18 cellular contexts compared by ENCODE assay signal in the genomic region with DNA sequence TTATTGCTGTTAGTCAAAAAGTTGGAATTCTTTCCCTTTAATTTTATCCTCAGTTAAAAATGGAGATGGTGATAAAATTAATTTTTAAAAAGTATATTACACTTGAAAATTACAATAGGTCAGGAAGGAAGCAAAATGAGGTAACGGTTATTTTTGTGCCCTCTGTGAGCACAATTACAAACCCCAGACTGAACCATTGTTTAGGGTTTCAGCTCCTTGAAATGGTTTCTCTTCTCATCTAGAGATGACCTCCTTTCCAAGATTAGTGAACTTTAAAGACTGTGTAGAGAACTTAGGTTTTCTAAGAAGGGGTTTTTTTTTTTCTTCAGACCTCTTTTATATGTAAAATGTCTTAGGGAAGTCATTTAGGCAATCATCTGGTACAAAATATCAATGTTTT.
DNase-seq lines count a peak whose midpoint lies in the region; ATAC-seq lines count a peak whose summit lies in the region.
"Had no signal": no experiment of that assay in that cellular context is flagged by ENCODE, and none has a peak within 500 bp of the region (broad histone marks: within the 10 kb centered on the region; RNA-seq: fewer than 3 reads in every experiment).

No MANE protein-coding gene starts in this region.

- H3K27ac ChIP-seq in CD4-positive, alpha-beta memory T cell (ENCODE audit: low read depth, low read length), result no peak overlapping the region
- H3K27ac ChIP-seq: adrenal gland, gastroesophageal sphincter, skin epidermis, stomach, vagina had no signal

- DNase-seq in CD4-positive, alpha-beta memory T cell, result peak in 3 of 5 donors; percentile 15 to 38 (median 32)
- DNase-seq in T-helper 17 cell (no peak), SIG-M5 treated with dmso at 0.1 percent for 504 hours (lab: John Stamatoyannopoulos, UW; ENCODE audit: unreplicated experiment) (no peak), GF-D8 (lab: John Stamatoyannopoulos, UW) (no peak)
- no peak for DNase-seq in activated CD4-positive, alpha-beta T cell treated with anti-CD3 and anti-CD28 coated beads for 48 hours
- DNase-seq: activated T-cell treated with anti-CD3 and anti-CD28 coated beads for 4 hours, adrenal gland, H9, NCI-H2107, nucleus accumbens, stomach had no signal

- no peaks in the 10 kb centered on the region for H3K36me3 ChIP-seq in CD4-positive, alpha-beta memory T cell (ENCODE audit: insufficient read depth, low read length)
- H3K36me3 ChIP-seq: adrenal gland, gastroesophageal sphincter, stomach, vagina had no signal

- no peaks in the 10 kb centered on the region for H3K4me1 ChIP-seq in CD4-positive, alpha-beta memory T cell (ENCODE audit: insufficient read depth, low read length)
- H3K4me1 ChIP-seq: adrenal gland, gastroesophageal sphincter, vagina had no signal

- H3K27me3 ChIP-seq in CD4-positive, alpha-beta memory T cell (ENCODE audit: insufficient read depth, low read length), result no peaks in the 10 kb centered on the region
- H3K27me3 ChIP-seq: adrenal gland, gastroesophageal sphincter, stomach, vagina had no signal

- H3K4me3 Mint-ChIP-seq in CD4-positive, alpha-beta memory T cell, result peak overlapping the region in 3 of 8 donors; percentile 46 to 49 (median 47)
- H3K4me3 Mint-ChIP-seq in T-helper 17 cell, result no peak overlapping the region
- H3K4me3 Mint-ChIP-seq: H9 had no signal

- H3K27ac Mint-ChIP-seq in CD4-positive, alpha-beta memory T cell, result peak overlapping the region; percentile 29 to 87 (median 64)
- H3K27ac Mint-ChIP-seq in T-helper 17 cell, result peak overlapping the region; percentile 27
- H3K27ac Mint-ChIP-seq: H9 had no signal

- H3K4me1 Mint-ChIP-seq in CD4-positive, alpha-beta memory T cell, result peaks cover 6 to 19% (median 13%) of the 10 kb centered on the region in 4 donors
- H3K4me1 Mint-ChIP-seq in T-helper 17 cell, result peaks cover 14% of the 10 kb centered on the region
- H3K4me1 Mint-ChIP-seq: H9 had no signal

- H3K27me3 Mint-ChIP-seq in CD4-positive, alpha-beta memory T cell, result no peaks in the 10 kb centered on the region
- no peaks in the 10 kb centered on the region for H3K27me3 Mint-ChIP-seq in T-helper 17 cell

- H3K9me3 ChIP-seq in CD4-positive, alpha-beta memory T cell (ENCODE audit: control insufficient read depth in 1 of 2, low read length in 2 of 2), result no peaks in the 10 kb centered on the region
- peaks cover 2% of the 10 kb centered on the region for H3K9me3 ChIP-seq in T-helper 17 cell (ENCODE audit: control insufficient read depth, low read length, poor library complexity, severe bottlenecking)
- H3K9me3 ChIP-seq: adrenal gland, gastroesophageal sphincter, stomach, vagina had no signal

- no peak overlapping the region for H3K4me3 ChIP-seq in CD4-positive, alpha-beta memory T cell (ENCODE audit: low read length in 2 of 2)
- H3K4me3 ChIP-seq: adrenal gland, gastroesophageal sphincter, skin epidermis, stomach, vagina had no signal

- no peaks in the 10 kb centered on the region for H3K9me3 Mint-ChIP-seq in CD4-positive, alpha-beta memory T cell
- H3K9me3 Mint-ChIP-seq: H9 had no signal

- peak; percentile 41 for ATAC-seq in GM19043 (IDR thresholded peaks at IDR 0.05; ENCODE audit: low read depth, unreplicated experiment)
- peak; percentile 62 for ATAC-seq in HG02870 (IDR thresholded peaks at IDR 0.05; ENCODE audit: unreplicated experiment)
- ATAC-seq in T-helper 17 cell, result peak; percentile 98
- no peak for ATAC-seq in HG03439 (IDR thresholded peaks at IDR 0.05; ENCODE audit: unreplicated experiment)
- ATAC-seq: activated CD4-positive, CD25-positive, alpha-beta regulatory T cell treated with anti-CD3 and anti-CD28 coated beads, Interleukin-2, amount 50 U/mL, for 24 hours; gastroesophageal sphincter had no signal

- intact Hi-C loops in CD4-positive, alpha-beta memory T cell (cut with micrococcal nuclease), result no loop called here

- POLR2A ChIA-PET in CD4-positive, alpha-beta memory T cell (lab: Charles Lee; ENCODE audit: partially characterized antibody), result interaction anchor here (1.0 to 5.0 kb wide), 5 partner anchors 9 to 126 kb away, joined by 4 to 24 read pairs (median 5); a partner anchor contains a TSS

- H3K36me3 Mint-ChIP-seq in CD4-positive, alpha-beta memory T cell, result no peaks in the 10 kb centered on the region
- H3K36me3 Mint-ChIP-seq in T-helper 17 cell (ENCODE audit: low read depth), result peaks cover 3% of the 10 kb centered on the region

- CTCF ChIA-PET in CD4-positive, alpha-beta memory T cell (lab: Charles Lee; ENCODE audit: partially characterized antibody), result no interaction called here

Comparison
In these comparisons a context has a peak if more than half of its experiments do, and no peak if none do; other contexts are left out.
1. DNase-seq: peak in CD4-positive, alpha-beta memory T cell (3 of 5); none in T-helper 17 cell (0 of 3), SIG-M5 treated with dmso at 0.1 percent for 504 hours (single experiment), GF-D8 (single experiment) and activated CD4-positive, alpha-beta T cell treated with anti-CD3 and anti-CD28 coated beads for 48 hours (single experiment).